ENCODE assay signal across 8 cellular contexts in genomic region chr10:112183329-112184051, GRCh38. TPM values are rescaled to one million over a fixed set of nuclear protein-coding genes. Genes with fewer than 3 reads are reported as not detected.
DNase-seq lines count a peak whose midpoint lies in the region; ATAC-seq and TF ChIP-seq lines count a peak whose summit lies in the region.

Gene GPAM, minus strand, starts transcription at chr10:112183765. Its CDS starts 1,981 bp downstream, at chr10:112181784.

- ATAC-seq in GM19351 (IDR thresholded peaks at IDR 0.05; ENCODE audit: unreplicated experiment) (peak; percentile 93), HG03520 (IDR thresholded peaks at IDR 0.05; ENCODE audit: unreplicated experiment) (peak; percentile 94)

- intact Hi-C loops in CD14-positive monocyte (cut with micrococcal nuclease), result loop anchor here in 1 of 2 donors (5.0 kb wide), 1 partner anchor 264 kb away; the partner anchor contains the start of genes VTI1A and ZDHHC6

- H3K27me3 Mint-ChIP-seq in CD14-positive monocyte (ENCODE audit: low read depth in 3 of 3), result peaks cover 7 to 13% (median 8%) of the 10 kb centered on the region in 3 donors

- peaks cover 7 to 11% (median 9%) of the 10 kb centered on the region in 7 donors for H3K9me3 Mint-ChIP-seq in CD14-positive monocyte

- peaks cover 15% of the 10 kb centered on the region for H3K4me1 Mint-ChIP-seq in CD14-positive monocyte

- TF ChIP-seq CTCF in CD14-positive monocyte (IDR thresholded peaks at IDR 0.05), result no peak

- DNase-seq in CD14-positive monocyte (ENCODE audit: low spot score) (peak; percentile 92), NCI-H82 treated with DMSO at 0.1 percent for 48 hours (lab: John Stamatoyannopoulos, UW; ENCODE audit: unreplicated experiment) (peak; percentile 17), medulla oblongata (ENCODE audit: extremely low spot score) (peak; percentile 94)
- peak; percentile 93 to 100 for DNase-seq in activated CD8-positive, alpha-beta memory T cell treated with anti-CD3 and anti-CD28 coated beads for 1 hour (ENCODE audit: extremely low read depth in 1 of 2, low read depth in 1 of 2)
- DNase-seq in effector CD4-positive, alpha-beta T cell, result peak; percentile 98
- peak; percentile 93 to 97 (median 97) for DNase-seq in stimulated activated CD4-positive, alpha-beta T cell treated with anti-CD3 and anti-CD28 coated beads, TNF-alpha, amount 100 ng/mL, for 48 hours (ENCODE audit: low read depth in 3 of 3)

- H3K36me3 Mint-ChIP-seq in CD14-positive monocyte, result peaks cover 9 to 16% of the 10 kb centered on the region in 2 donors

- H3K4me3 Mint-ChIP-seq in CD14-positive monocyte, result peak within 1 kb of the TSS; percentile 88 to 95

- peak within 1 kb of the TSS; percentile 76 to 94 (median 86) for H3K27ac Mint-ChIP-seq in CD14-positive monocyte

RNA-seq across cellular contexts. Expression of gene GPAM, which starts in this region (rescaled TPM):
- polyA plus RNA-seq in CD14-positive monocyte, result under 1 TPM; 0.37 to 0.59 TPM

Comparison
In these comparisons a context has a peak if more than half of its experiments do, and no peak if none do; other contexts are left out.
1. Peak in every context shown above with its lines: DNase-seq and ATAC-seq.
2. Peak in DNase-seq in CD14-positive monocyte; RNA of the gene not detected or under 1 TPM.
3. DNase-seq: peak in every context shown above with its lines; median percentile 98 in effector CD4-positive, alpha-beta T cell; 97 in stimulated activated CD4-positive, alpha-beta T cell treated with anti-CD3 and anti-CD28 coated beads, TNF-alpha, amount 100 ng/mL, for 48 hours; 96 in activated CD8-positive, alpha-beta memory T cell treated with anti-CD3 and anti-CD28 coated beads for 1 hour; 94 in medulla oblongata; 92 in CD14-positive monocyte; 17 in NCI-H82 treated with DMSO at 0.1 percent for 48 hours.